1 cellular context compared by ENCODE assay signal in the genomic region with DNA sequence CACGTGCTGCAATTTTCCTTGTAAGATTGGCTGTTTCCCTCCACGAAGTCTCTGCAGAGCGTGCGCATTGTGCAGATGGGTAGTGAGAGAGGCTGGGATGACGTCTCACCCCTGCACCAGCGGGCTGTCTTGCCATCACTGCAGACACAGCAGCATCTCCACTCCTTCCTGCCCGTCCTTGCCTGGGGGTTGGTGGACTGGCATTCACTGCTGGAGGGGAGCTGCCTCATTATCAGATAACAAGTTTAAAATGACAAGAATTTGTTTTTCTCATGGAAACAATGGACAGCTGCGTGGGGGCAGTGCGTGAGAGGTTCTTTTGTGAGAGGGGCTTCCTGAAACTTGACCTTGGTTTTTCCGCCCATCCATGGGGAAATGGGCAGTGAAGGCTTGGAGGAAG.
TF ChIP-seq lines count a peak whose summit lies in the region.

No MANE protein-coding gene starts in this region.

TF ChIP-seq in IMR-90, 13 proteins besides CTCF, POLR2A, EP300 and RAD21:
- TF ChIP-seq MAFK (IDR thresholded peaks at IDR 0.05; ENCODE audit: low read depth, low read length) (no peak), FOS (IDR thresholded peaks at IDR 0.05; ENCODE audit: low read depth, low read length) (no peak), SMC3 (IDR thresholded peaks at IDR 0.05; ENCODE audit: low read depth, low read length) (no peak), RCOR1 (IDR thresholded peaks at IDR 0.05; ENCODE audit: insufficient replicate concordance, low read length) (no peak), CHD1 (IDR thresholded peaks at IDR 0.05; ENCODE audit: low read depth, low read length) (no peak), MXI1 (IDR thresholded peaks at IDR 0.05; ENCODE audit: borderline replicate concordance, low read depth, low read length) (no peak)
